In the genomic region with DNA sequence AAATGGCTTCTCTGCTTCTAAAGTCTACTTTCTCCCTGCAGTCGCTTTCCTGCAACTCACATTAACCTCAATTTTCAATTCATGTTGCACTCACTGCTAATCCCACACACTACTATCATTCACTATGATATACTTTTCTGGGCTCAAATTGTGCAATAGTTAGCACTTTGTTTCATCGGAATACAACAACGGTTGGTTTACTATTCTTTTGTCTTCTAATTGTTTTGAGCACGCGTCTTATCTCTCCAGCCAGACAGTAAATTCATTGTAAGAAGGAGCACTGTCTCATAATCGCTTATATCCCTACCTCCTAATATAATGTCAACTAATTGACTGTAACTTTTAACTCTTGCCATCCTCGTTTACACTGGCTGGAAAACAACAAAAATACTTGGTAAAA, we compare ENCODE assay signal across 26 cellular contexts. TPM values are rescaled to one million over a fixed set of nuclear protein-coding genes. Genes with fewer than 3 reads are reported as not detected.
DNase-seq lines count a peak whose midpoint lies in the region; ATAC-seq, FAIRE-seq and TF ChIP-seq lines count a peak whose summit lies in the region.
"Had no signal": no experiment of that assay in that cellular context is flagged by ENCODE, and none has a peak within 500 bp of the region (broad histone marks: within the 10 kb centered on the region; RNA-seq: fewer than 3 reads in every experiment).

No MANE protein-coding gene starts in this region.

- no peak overlapping the region for H3K27ac ChIP-seq in HepG2 (ENCODE audit: extremely low read length, insufficient read depth, low read length)
- no peak overlapping the region for H3K27ac ChIP-seq in right lobe of liver
- H3K27ac ChIP-seq in PC-3 (ENCODE audit: low read length) = no peak overlapping the region
- H3K27ac ChIP-seq: BLaER1 had no signal

- 93% methylated on average over 7 of the region's 7 CpGs for WGBS in HepG2 (ENCODE audit: low lambda C conversion rate)
- 71% methylated on average over 7 of the region's 7 CpGs for WGBS in right lobe of liver (ENCODE audit: insufficient coverage, low coverage, low lambda C conversion rate, missing lambda C conversion rate)

- H3K27me3 ChIP-seq in HepG2 (ENCODE audit: control insufficient read depth in 1 of 2, insufficient read depth in 2 of 2, low read length in 2 of 2) (no peaks in the 10 kb centered on the region; a peak in 1 of 5 replicates), right lobe of liver (no peaks in the 10 kb centered on the region), PC-3 (ENCODE audit: low read length) (no peaks in the 10 kb centered on the region)
- H3K27me3 ChIP-seq: BE2C, BLaER1 had no signal

- H3K4me2 ChIP-seq in HepG2 (ENCODE audit: low read depth, low read length) (no peak overlapping the region), PC-3 (ENCODE audit: low read length) (no peak overlapping the region)
- H3K4me2 ChIP-seq: BLaER1 had no signal

- H3K4me1 ChIP-seq in HepG2 (ENCODE audit: insufficient read depth, low read length) (peaks cover 43% of the 10 kb centered on the region), right lobe of liver (peaks cover 0 to 17% (median 6%) of the 10 kb centered on the region in 4 donors), PC-3 (ENCODE audit: insufficient read depth, low read length) (peaks cover 14% of the 10 kb centered on the region)
- H3K4me1 ChIP-seq: BLaER1 had no signal

- no peaks in the 10 kb centered on the region; the same call in 1 of the 2 replicates for H3K9me2 ChIP-seq in PC-3 (replicated peaks; ENCODE audit: low read length)

- CTCF ChIA-PET in HepG2 (lab: Yijun Ruan, JAX; ENCODE audit: low intra/inter-chr PET ratio, low total read pairs) = no interaction called here
- CTCF ChIA-PET in PC-3 (lab: Charles Lee) = no interaction called here

- DNase-seq in HepG2 (ENCODE audit: low spot score) (no peak), right lobe of liver (no peak), OCI-M1 (lab: John Stamatoyannopoulos, UW) (peak; percentile 88), PC-3 (no peak), putamen (ENCODE audit: low spot score) (no peak)
- DNase-seq: 8988T; ACHN; BE2C; C1 segment of cervical spinal cord; CD4-positive, alpha-beta memory T cell; CD4-positive, CD25-positive, alpha-beta regulatory T cell; CD8-positive, alpha-beta memory T cell; COR-L47; DMS 273 treated with DMSO at 0.1 percent for 48 hours; DMS153; DMS53; DMS79; DND-41; EL; GDM1 had no signal

- no peak for FAIRE-seq in HepG2 (lab: Jason Lieb, UNC)
- FAIRE-seq: A204.1, GM12878, GM18507 had no signal

- H3K4me3 ChIP-seq in HepG2 (replicated peaks in 1 of 3; ENCODE audit: insufficient read depth in 1 of 3, low read depth in 2 of 3, low read length in 3 of 3) (no peak overlapping the region), right lobe of liver (no peak overlapping the region), PC-3 (ENCODE audit: low read length) (no peak overlapping the region)
- H3K4me3 ChIP-seq: BLaER1, GM12878 had no signal

- H3K9me3 ChIP-seq in HepG2 (ENCODE audit: low read length) (no peaks in the 10 kb centered on the region), right lobe of liver (no peaks in the 10 kb centered on the region), PC-3 (ENCODE audit: low read length) (no peaks in the 10 kb centered on the region)
- H3K9me3 ChIP-seq: BE2C, BLaER1 had no signal

- TF ChIP-seq EP300 in HepG2 (IDR thresholded peaks at IDR 0.05; ENCODE audit: low read depth in 2 of 2, low read length in 2 of 2) (no peak), HepG2 (CRISPR knock-in tag; IDR thresholded peaks at IDR 0.05; ENCODE audit: borderline replicate concordance) (no peak)

- H2AFZ ChIP-seq in HepG2 (ENCODE audit: low read length) (no peak overlapping the region), PC-3 (ENCODE audit: low read length) (no peak overlapping the region)

- TF ChIP-seq CTCF in HepG2 (CRISPR knock-in tag; IDR thresholded peaks at IDR 0.05) (no peak), right lobe of liver (IDR thresholded peaks at IDR 0.05) (no peak), PC-3 (conservative IDR thresholded peaks at IDR 0.05; ENCODE audit: low read depth, low read length) (no peak)

- POLR2A ChIA-PET in HepG2 (lab: Yijun Ruan, JAX) = no interaction called here
- POLR2A ChIA-PET in PC-3 (lab: Charles Lee; ENCODE audit: unreplicated experiment) = no interaction called here

- no peak for TF ChIP-seq POLR2A in HepG2 (IDR thresholded peaks at IDR 0.05; ENCODE audit: insufficient read depth in 1 of 2, low read depth in 2 of 2, low read length in 2 of 2)
- TF ChIP-seq POLR2A in right lobe of liver (IDR thresholded peaks at IDR 0.05) = no peak

- TF ChIP-seq RAD21 in HepG2 (CRISPR knock-in tag; IDR thresholded peaks at IDR 0.05) = no peak

- ATAC-seq in HepG2 (no peak), right lobe of liver (no peak), PC-3 (no peak)
- ATAC-seq: GM12878 had no signal

- no peaks in the 10 kb centered on the region for H3F3A ChIP-seq in PC-3 (ENCODE audit: low read length, unreplicated experiment)

- BruUV-seq in HepG2 (replicated peaks; lab: Mats Ljungman, UMichigan) (no TSS peak), PC-3 (replicated peaks; lab: Mats Ljungman, UMichigan) (no TSS peak)

- H3K79me2 ChIP-seq in HepG2 (ENCODE audit: insufficient read depth, low read length) = peaks cover 7% of the 10 kb centered on the region
- H3K79me2 ChIP-seq in PC-3 (ENCODE audit: low read length) = 0 out of 2 replicates have a peak, but pooled peaks cover 3% of the 10 kb centered on the region

- in situ Hi-C loops in HepG2 (cut with HindIII; ENCODE audit: extremely low pct_ligation_motif_present, low pct_unique_long_range_greater_than_20kb) = no loop called here

- H3K9ac ChIP-seq in HepG2 (ENCODE audit: insufficient read depth, low read depth, low read length) (no peak overlapping the region), PC-3 (ENCODE audit: low read length) (no peak overlapping the region)
- H3K9ac ChIP-seq: BLaER1 had no signal

- H4K20me1 ChIP-seq in HepG2 (ENCODE audit: insufficient read depth, low read length) (no peaks in the 10 kb centered on the region), PC-3 (ENCODE audit: low read length) (no peaks in the 10 kb centered on the region)
- H4K20me1 ChIP-seq: BLaER1 had no signal

- H3K36me3 ChIP-seq in HepG2 (replicated peaks in 1 of 2; ENCODE audit: control insufficient read depth in 1 of 2, insufficient read depth in 2 of 2, low read length in 2 of 2) (no peaks in the 10 kb centered on the region), right lobe of liver (no peaks in the 10 kb centered on the region), PC-3 (ENCODE audit: low read depth, low read length) (no peaks in the 10 kb centered on the region)
- H3K36me3 ChIP-seq: BE2C, BLaER1 had no signal

- intact Hi-C loops in HepG2 (cut with micrococcal nuclease; ENCODE audit: unreplicated experiment) (no loop called here), right lobe of liver (cut with DNase I) (no loop called here), PC-3 (cut with micrococcal nuclease) (no loop called here)

TF ChIP-seq in HepG2, 621 proteins besides CTCF, POLR2A, EP300 and RAD21 (continues in another document):
- TF ChIP-seq, protein P1, sequence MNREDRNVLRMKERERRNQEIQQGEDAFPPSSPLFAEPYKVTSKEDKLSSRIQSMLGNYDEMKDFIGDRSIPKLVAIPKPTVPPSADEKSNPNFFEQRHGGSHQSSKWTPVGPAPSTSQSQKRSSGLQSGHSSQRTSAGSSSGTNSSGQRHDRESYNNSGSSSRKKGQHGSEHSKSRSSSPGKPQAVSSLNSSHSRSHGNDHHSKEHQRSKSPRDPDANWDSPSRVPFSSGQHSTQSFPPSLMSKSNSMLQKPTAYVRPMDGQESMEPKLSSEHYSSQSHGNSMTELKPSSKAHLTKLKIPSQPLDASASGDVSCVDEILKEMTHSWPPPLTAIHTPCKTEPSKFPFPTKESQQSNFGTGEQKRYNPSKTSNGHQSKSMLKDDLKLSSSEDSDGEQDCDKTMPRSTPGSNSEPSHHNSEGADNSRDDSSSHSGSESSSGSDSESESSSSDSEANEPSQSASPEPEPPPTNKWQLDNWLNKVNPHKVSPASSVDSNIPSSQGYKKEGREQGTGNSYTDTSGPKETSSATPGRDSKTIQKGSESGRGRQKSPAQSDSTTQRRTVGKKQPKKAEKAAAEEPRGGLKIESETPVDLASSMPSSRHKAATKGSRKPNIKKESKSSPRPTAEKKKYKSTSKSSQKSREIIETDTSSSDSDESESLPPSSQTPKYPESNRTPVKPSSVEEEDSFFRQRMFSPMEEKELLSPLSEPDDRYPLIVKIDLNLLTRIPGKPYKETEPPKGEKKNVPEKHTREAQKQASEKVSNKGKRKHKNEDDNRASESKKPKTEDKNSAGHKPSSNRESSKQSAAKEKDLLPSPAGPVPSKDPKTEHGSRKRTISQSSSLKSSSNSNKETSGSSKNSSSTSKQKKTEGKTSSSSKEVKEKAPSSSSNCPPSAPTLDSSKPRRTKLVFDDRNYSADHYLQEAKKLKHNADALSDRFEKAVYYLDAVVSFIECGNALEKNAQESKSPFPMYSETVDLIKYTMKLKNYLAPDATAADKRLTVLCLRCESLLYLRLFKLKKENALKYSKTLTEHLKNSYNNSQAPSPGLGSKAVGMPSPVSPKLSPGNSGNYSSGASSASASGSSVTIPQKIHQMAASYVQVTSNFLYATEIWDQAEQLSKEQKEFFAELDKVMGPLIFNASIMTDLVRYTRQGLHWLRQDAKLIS (CRISPR knock-in tag; IDR thresholded peaks at IDR 0.05) = no peak

RNA-seq across cellular contexts. Expression of gene PALMD, which starts 3.9 kb away (rescaled TPM):
- total RNA-seq in HepG2 (2016; rRNA removed; fragmentation: Illumina TruSeq; extraction: Trizol) = 31.1 and 42.0 TPM in 2 replicates
- total RNA-seq in HepG2 (2016; cell fraction: cytosol; rRNA removed; fragmentation: Illumina TruSeq; extraction: Trizol; ENCODE audit: low read depth) = 10.3 and 11.6 TPM in 2 replicates
- 30.7 and 39.5 TPM in 2 replicates for total RNA-seq in HepG2 (2016; cell fraction: insoluble cytoplasmic fraction; rRNA removed; fragmentation: Illumina TruSeq; extraction: Trizol)
- total RNA-seq in HepG2 (2016; cell fraction: membrane; rRNA removed; fragmentation: Illumina TruSeq; extraction: Trizol) = 24.2 and 24.3 TPM in 2 replicates
- 26.7 and 29.8 TPM in 2 replicates for total RNA-seq in HepG2 (2016; cell fraction: nucleus; rRNA removed; fragmentation: Illumina TruSeq; extraction: Trizol)
- polyA plus RNA-seq in HepG2 (2011; rRNA removed) = 4.6 and 5.5 TPM in 2 replicates
- 2.7 and 3.8 TPM in 2 replicates for polyA plus RNA-seq in HepG2 (2011; cell fraction: cytosol; rRNA removed)
- 4.6 and 6.1 TPM in 2 replicates for polyA plus RNA-seq in HepG2 (2011; cell fraction: nucleus; rRNA removed)
- 6.5 and 16.7 TPM in 2 replicates for polyA plus RNA-seq in HepG2 (2012)
- 6.7 and 7.6 TPM in 2 replicates for polyA plus RNA-seq in HepG2 (2016; cell fraction: cytosol; fragmentation: Illumina TruSeq; extraction: Trizol; ENCODE audit: low read depth)
- polyA plus RNA-seq in HepG2 (2016; cell fraction: insoluble cytoplasmic fraction; fragmentation: Illumina TruSeq; extraction: Trizol; ENCODE audit: low read depth) = 47.1 and 47.2 TPM in 2 replicates
- 16.3 and 16.4 TPM in 2 replicates for polyA plus RNA-seq in HepG2 (2016; cell fraction: membrane; fragmentation: Illumina TruSeq; extraction: Trizol; ENCODE audit: low read depth)
- polyA plus RNA-seq in HepG2 (2016; cell fraction: nucleus; fragmentation: Illumina TruSeq; extraction: Trizol; ENCODE audit: insufficient read depth, low read depth) = 32.5 and 34.5 TPM in 2 replicates
- 1.1 and 7.9 TPM in 2 replicates for polyA minus RNA-seq in HepG2 (2011; rRNA and poly(A)+ RNA removed; ENCODE audit: low replicate concordance)
- polyA minus RNA-seq in HepG2 (2011; cell fraction: cytosol; rRNA and poly(A)+ RNA removed) = 4.4 and 5.5 TPM in 2 replicates
- 20.3 and 20.6 TPM in 2 replicates for polyA minus RNA-seq in HepG2 (2011; cell fraction: nucleus; rRNA and poly(A)+ RNA removed)
- 10 to 100 TPM; 15.0 to 21.1 (median 18.2) TPM for total RNA-seq in right lobe of liver
- 8.0 and 8.2 TPM in 2 replicates for total RNA-seq in PC-3 (2014; rRNA removed)
- total RNA-seq: A673; CD4-positive, alpha-beta memory T cell; CD4-positive, CD25-positive, alpha-beta regulatory T cell; CD8-positive, alpha-beta memory T cell had no signal
- polyA plus RNA-seq: CD14-positive monocyte; CD4-positive, alpha-beta memory T cell; CD4-positive, CD25-positive, alpha-beta regulatory T cell; CD8-positive, alpha-beta memory T cell had no signal
